26 cellular contexts compared by ENCODE assay signal in the genomic region with DNA sequence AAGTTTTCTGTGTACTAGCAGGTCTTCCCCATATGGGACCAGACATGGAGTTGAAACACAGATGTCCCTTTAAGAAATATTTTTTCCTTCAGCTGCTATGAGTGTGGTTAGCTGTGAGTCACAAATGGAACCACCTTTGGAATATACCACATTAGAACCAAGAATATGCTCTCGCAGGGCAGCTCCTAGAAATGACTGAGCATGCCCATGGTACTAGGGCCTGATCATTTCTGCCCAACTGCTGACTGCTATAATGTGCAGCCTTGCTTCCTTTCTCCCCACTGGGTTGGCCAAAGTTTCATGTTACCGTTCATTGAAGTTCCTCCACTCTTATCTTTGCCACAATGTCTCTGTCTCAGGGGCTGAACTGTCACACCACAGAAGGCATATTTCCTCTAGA.
DNase-seq lines count a peak whose midpoint lies in the region; ATAC-seq and TF ChIP-seq lines count a peak whose summit lies in the region.
"Had no signal": no experiment of that assay in that cellular context is flagged by ENCODE, and none has a peak within 500 bp of the region (broad histone marks: within the 10 kb centered on the region; RNA-seq: fewer than 3 reads in every experiment).

No MANE protein-coding gene starts in this region.

- no peak for TF ChIP-seq CTCF in foreskin keratinocyte (conservative IDR thresholded peaks at IDR 0.05)

- no peaks in the 10 kb centered on the region for H3K27me3 ChIP-seq in foreskin keratinocyte
- H3K27me3 ChIP-seq: body of pancreas, heart right ventricle, MG63, pancreas, spleen, tibial nerve had no signal

- peak; percentile 17 for DNase-seq in AG08396 (ENCODE audit: low spot score)
- peak; percentile 60 for DNase-seq in HT1080 (ENCODE audit: low read depth)
- peak; percentile 4 for DNase-seq in RPMI7951 (ENCODE audit: low read depth)
- peak; percentile 61 to 77 for DNase-seq in foreskin keratinocyte
- DNase-seq in NCI-H524 treated with DMSO at 0.1 percent for 48 hours (lab: John Stamatoyannopoulos, UW) = no peak
- no peak for DNase-seq in central memory CD4-positive, alpha-beta T cell
- DNase-seq: activated CD4-positive, alpha-beta T cell treated with anti-CD3 and anti-CD28 coated beads, Interleukin-2, amount 10 ng/mL, durations not matched to agents 7 days and 5 days; activated naive CD8-positive, alpha-beta T cell treated with anti-CD3 and anti-CD28 coated beads, Interleukin-2, amount 50 U/mL, for 24 hours; activated T-cell treated with anti-CD3 and anti-CD28 coated beads, Interleukin-2, amount 50 U/mL, for 24 hours; body of pancreas; heart right ventricle; left cardiac atrium; MG63; NCI-H1436; NCI-H345; NCI-H82; pancreas; PC-3; right cardiac atrium; Right ventricle myocardium superior; spleen had no signal

- H3K27ac ChIP-seq in foreskin keratinocyte = no peak overlapping the region
- H3K27ac ChIP-seq: A549, body of pancreas, heart right ventricle, HL-60, pancreas, spleen, tibial nerve had no signal

- H3K4me1 ChIP-seq in foreskin keratinocyte = no peaks in the 10 kb centered on the region
- H3K4me1 ChIP-seq: A549, body of pancreas, heart right ventricle, pancreas, spleen, tibial nerve had no signal

- peak; percentile 78 for ATAC-seq in foreskin keratinocyte
- no peak for ATAC-seq in HG03342 (IDR thresholded peaks at IDR 0.05; ENCODE audit: unreplicated experiment)
- ATAC-seq in GM21390 (IDR thresholded peaks at IDR 0.05; ENCODE audit: unreplicated experiment) = no peak
- ATAC-seq: A549; activated naive CD8-positive, alpha-beta T cell treated with anti-CD3 and anti-CD28 coated beads, Interleukin-2, amount 50 U/mL, for 24 hours; body of pancreas; heart right ventricle; left cardiac atrium; pancreas; PC-3; right cardiac atrium had no signal

Comparison
In these comparisons a context has a peak if more than half of its experiments do, and no peak if none do; other contexts are left out.
1. DNase-seq: peak in AG08396 (single experiment), HT1080 (single experiment), RPMI7951 (single experiment) and foreskin keratinocyte (2 of 2); none in NCI-H524 treated with DMSO at 0.1 percent for 48 hours (single experiment) and central memory CD4-positive, alpha-beta T cell (single experiment).